Comparison of ENCODE assay signal across 5 cellular contexts in the genomic region with DNA sequence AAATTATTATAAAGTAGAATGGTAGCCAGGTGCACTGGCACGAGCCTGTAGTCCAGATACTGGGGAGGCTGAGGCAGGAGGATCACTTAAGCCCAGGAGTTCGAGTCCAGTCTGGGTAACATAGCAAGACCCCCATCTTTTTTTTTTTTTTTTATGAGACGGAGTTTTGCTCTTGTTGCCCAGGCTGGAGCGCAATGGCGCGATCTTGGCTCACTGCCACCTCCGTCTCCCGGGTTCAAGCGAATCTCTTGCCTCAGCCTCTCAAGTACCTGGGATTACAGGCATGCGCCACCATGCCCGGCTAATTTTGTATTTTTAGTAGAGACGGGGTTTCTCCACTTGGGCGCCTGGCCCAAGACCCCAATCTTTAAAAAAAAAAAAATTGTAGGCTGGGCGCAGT. TPM values are rescaled to one million over a fixed set of nuclear protein-coding genes. Genes with fewer than 3 reads are reported as not detected.
"Had no signal": no experiment of that assay in that cellular context is flagged by ENCODE, and none has a peak within 500 bp of the region (broad histone marks: within the 10 kb centered on the region; RNA-seq: fewer than 3 reads in every experiment).

No MANE protein-coding gene starts in this region.

RNA-seq across cellular contexts. Expression of a gene that starts 10.4 kb away (rescaled TPM):
- total RNA-seq: GM23248, H1, H9, HT-29 had no signal
- polyA plus RNA-seq: GM23248, IgD-negative memory B cell had no signal

RNA-seq across cellular contexts. Expression of a gene that starts 28.3 kb away (rescaled TPM):
- total RNA-seq: GM23248 had no signal
- polyA plus RNA-seq: GM23248, IgD-negative memory B cell had no signal
